ENCODE assay signal across 20 cellular contexts in genomic region chr15:101191242-101191641, GRCh38.
DNase-seq lines count a peak whose midpoint lies in the region; ATAC-seq and TF ChIP-seq lines count a peak whose summit lies in the region.
"Had no signal": no experiment of that assay in that cellular context is flagged by ENCODE, and none has a peak within 500 bp of the region (broad histone marks: within the 10 kb centered on the region; RNA-seq: fewer than 3 reads in every experiment).

No MANE protein-coding gene starts in this region.

- 70 to 78% methylated on average over 3 of the region's 3 CpGs for WGBS in heart right ventricle, 2 donors
- WGBS in mesenchymal stem cell: 80% methylated on average over 2 of the region's 3 CpGs

- H3K27ac Mint-ChIP-seq in WTC11: 0 out of 2 replicates have a peak overlapping the region, but pooled peaks have one; percentile 38
- no peak overlapping the region for H3K27ac Mint-ChIP-seq in endothelial cell (ENCODE audit: unreplicated experiment)
- H3K27ac Mint-ChIP-seq: CD8-positive, alpha-beta T cell; IgD-negative memory B cell had no signal

- H3K4me3 Mint-ChIP-seq in WTC11 (no peak overlapping the region), endothelial cell (ENCODE audit: unreplicated experiment) (no peak overlapping the region)
- H3K4me3 Mint-ChIP-seq: activated CD8-positive, alpha-beta memory T cell treated with anti-CD3 and anti-CD28 coated beads, Interleukin-2, amount 10 ng/mL, durations not matched to agents 7 days and 5 days; CD8-positive, alpha-beta T cell; IgD-negative memory B cell had no signal

- H2AK5ac ChIP-seq in mesenchymal stem cell (ENCODE audit: low read length, severe bottlenecking): no peak overlapping the region

- H2BK5ac ChIP-seq in mesenchymal stem cell (ENCODE audit: low read depth, low read length, poor library complexity, severe bottlenecking): no peak overlapping the region

- H2BK15ac ChIP-seq in mesenchymal stem cell (ENCODE audit: low read depth, poor library complexity, severe bottlenecking): no peak overlapping the region

- H3K4me1 ChIP-seq in heart right ventricle (peaks cover 11 to 98% (median 74%) of the 10 kb centered on the region in 9 donors), mesenchymal stem cell (ENCODE audit: control insufficient read depth, insufficient read depth, low read depth, low read length) (peaks cover 27% of the 10 kb centered on the region)
- H3K4me1 ChIP-seq: colonic mucosa had no signal

- POLR2A ChIA-PET in WTC11 (lab: Charles Lee): no interaction called here

- no peak for DNase-seq in heart right ventricle
- no peak for DNase-seq in Right ventricle myocardium superior
- no peak for DNase-seq in WTC11 (ENCODE audit: low spot score)
- DNase-seq in mesenchymal stem cell: no peak
- DNase-seq in stimulated activated CD4-positive, alpha-beta T cell treated with anti-CD3 and anti-CD28 coated beads, Interleukin-4, amount 100 ng/mL, for 4 hours: no peak
- DNase-seq in endothelial cell (ENCODE audit: low spot score): no peak
- DNase-seq: activated CD4-positive, alpha-beta T cell treated with anti-CD3 and anti-CD28 coated beads for 1 hour; activated CD8-positive, alpha-beta memory T cell treated with anti-CD3 and anti-CD28 coated beads, Interleukin-2, amount 10 ng/mL, durations not matched to agents 7 days and 5 days; activated naive CD4-positive, alpha-beta T cell treated with anti-CD3 and anti-CD28 coated beads, Interleukin-2, amount 50 U/mL, for 16 hours; CD8-positive, alpha-beta T cell; colonic mucosa; DMS79; left cardiac atrium; MM.1S; NCI-H1694; NCI-H748 treated with DMSO at 0.1 percent for 48 hours had no signal

- peaks cover 0 to 8% (median 0%) of the 10 kb centered on the region in 9 donors for H3K36me3 ChIP-seq in heart right ventricle
- peaks cover 0 to 2% of the 10 kb centered on the region in 2 experiments for H3K36me3 ChIP-seq in mesenchymal stem cell (ENCODE audit: control insufficient read depth in 1 of 2, insufficient read depth in 2 of 2, low read depth in 1 of 2, low read length in 2 of 2)
- H3K36me3 ChIP-seq: colonic mucosa, gastroesophageal sphincter had no signal

- H2AFZ ChIP-seq in mesenchymal stem cell (ENCODE audit: low read depth, low read length): no peak overlapping the region

- no peak overlapping the region for H3K4me3 ChIP-seq in heart right ventricle
- no peak overlapping the region for H3K4me3 ChIP-seq in mesenchymal stem cell (ENCODE audit: insufficient read depth in 1 of 2, low read depth in 1 of 2, low read length in 2 of 2)
- H3K4me3 ChIP-seq: colonic mucosa, gastroesophageal sphincter had no signal

- TF ChIP-seq CTCF in heart right ventricle (IDR thresholded peaks at IDR 0.05) (no peak), WTC11 (IDR thresholded peaks at IDR 0.05) (no peak), endothelial cell (IDR thresholded peaks at IDR 0.05; ENCODE audit: unreplicated experiment) (no peak)

- peaks cover 2% of the 10 kb centered on the region for H3K79me1 ChIP-seq in mesenchymal stem cell (replicated peaks; ENCODE audit: low read length, poor library complexity, severe bottlenecking)

- H3K14ac ChIP-seq in mesenchymal stem cell (ENCODE audit: low read length in 2 of 2): no peak overlapping the region

- H3K9ac ChIP-seq in mesenchymal stem cell (ENCODE audit: low read length): peak overlapping the region; percentile 88

- no peak overlapping the region for H4K91ac ChIP-seq in mesenchymal stem cell (ENCODE audit: low read length)

- peak overlapping the region in 6 of 10 donors; percentile 57 to 96 (median 90) for H3K27ac ChIP-seq in heart right ventricle
- no peak overlapping the region for H3K27ac ChIP-seq in mesenchymal stem cell (ENCODE audit: low read length, poor library complexity, severe bottlenecking)
- H3K27ac ChIP-seq: colonic mucosa had no signal

- H2BK12ac ChIP-seq in mesenchymal stem cell (ENCODE audit: low read length in 2 of 2): no peak overlapping the region

- H2BK120ac ChIP-seq in mesenchymal stem cell (ENCODE audit: low read depth, low read length): no peak overlapping the region

- no peak overlapping the region for H3K4me2 ChIP-seq in mesenchymal stem cell (ENCODE audit: low read length, poor library complexity, severe bottlenecking)

- ATAC-seq in heart right ventricle (no peak), Right ventricle myocardium superior (ENCODE audit: poor library complexity) (no peak), WTC11 (no peak), GM19452 (IDR thresholded peaks at IDR 0.05; ENCODE audit: unreplicated experiment) (no peak)
- ATAC-seq: activated CD8-positive, alpha-beta memory T cell treated with anti-CD3 and anti-CD28 coated beads, Interleukin-2, amount 10 ng/mL, durations not matched to agents 7 days and 5 days; CD8-positive, alpha-beta T cell; gastroesophageal sphincter; left cardiac atrium had no signal

- no peak overlapping the region for H3K18ac ChIP-seq in mesenchymal stem cell (ENCODE audit: low read depth in 1 of 2, low read length in 2 of 2)

- H3K23ac ChIP-seq in mesenchymal stem cell (ENCODE audit: low read length in 2 of 2): no peak overlapping the region

- intact Hi-C loops in heart right ventricle (cut with DNase I) (loop anchor here in 5 of 10 donors (5.0 to 10.0 kb wide), 4 partner anchors 54 to 166 kb away; partner anchors contain the start of gene CHSY1 (in 1 of the 5)), Right ventricle myocardium superior (cut with DNase I) (no loop called here)

- H4K8ac ChIP-seq in mesenchymal stem cell (ENCODE audit: low read length): no peak overlapping the region

- CTCF ChIA-PET in WTC11 (lab: Charles Lee): no interaction called here

- H3K9me3 ChIP-seq in heart right ventricle (no peaks in the 10 kb centered on the region), mesenchymal stem cell (ENCODE audit: control insufficient read depth, low read length) (no peaks in the 10 kb centered on the region)
- H3K9me3 ChIP-seq: colonic mucosa, gastroesophageal sphincter had no signal

- H3K27me3 ChIP-seq in heart right ventricle: no peaks in the 10 kb centered on the region
- H3K27me3 ChIP-seq in mesenchymal stem cell (ENCODE audit: control insufficient read depth in 1 of 2, insufficient read depth in 1 of 2, low read length in 2 of 2): no peaks in the 10 kb centered on the region
- H3K27me3 ChIP-seq: colonic mucosa, gastroesophageal sphincter had no signal

- H3K27me3 Mint-ChIP-seq in WTC11 (ENCODE audit: low read depth) (no peaks in the 10 kb centered on the region), endothelial cell (ENCODE audit: unreplicated experiment) (peaks cover 12% of the 10 kb centered on the region)
- H3K27me3 Mint-ChIP-seq: activated CD8-positive, alpha-beta memory T cell treated with anti-CD3 and anti-CD28 coated beads, Interleukin-2, amount 10 ng/mL, durations not matched to agents 7 days and 5 days; IgD-negative memory B cell had no signal

- H3K4ac ChIP-seq in mesenchymal stem cell (ENCODE audit: low read depth in 1 of 2, low read length in 2 of 2): no peak overlapping the region

- H3K9me3 Mint-ChIP-seq in WTC11 (no peaks in the 10 kb centered on the region), endothelial cell (ENCODE audit: unreplicated experiment) (no peaks in the 10 kb centered on the region)
- H3K9me3 Mint-ChIP-seq: brain; CD8-positive, alpha-beta T cell; IgD-negative memory B cell had no signal

- H3K4me1 Mint-ChIP-seq in WTC11 (peaks cover 76% of the 10 kb centered on the region), endothelial cell (ENCODE audit: unreplicated experiment) (peaks cover 17% of the 10 kb centered on the region)

- H3K36me3 Mint-ChIP-seq in WTC11 (0 out of 2 replicates have a peak, but pooled peaks cover 2% of the 10 kb centered on the region), endothelial cell (ENCODE audit: low read depth, unreplicated experiment) (no peaks in the 10 kb centered on the region)

TF ChIP-seq in WTC11, 78 proteins besides CTCF, POLR2A, EP300 and RAD21 (continues in another document):
- TF ChIP-seq ZNF138 (CRISPR knock-in tag; conservative IDR thresholded peaks at IDR 0.05) (no peak), ATF6 (CRISPR knock-in tag; IDR thresholded peaks at IDR 0.05) (no peak), TEAD4 (CRISPR knock-in tag; IDR thresholded peaks at IDR 0.05) (no peak)
